In genomic region chr6:73388433-73388799, GRCh38 we compare ENCODE assay signal across 8 cellular contexts. TPM values are rescaled to one million over a fixed set of nuclear protein-coding genes. Genes with fewer than 3 reads are reported as not detected.
DNase-seq lines count a peak whose midpoint lies in the region; ATAC-seq, FAIRE-seq and TF ChIP-seq lines count a peak whose summit lies in the region.

No MANE protein-coding gene starts in this region.

- no peak for DNase-seq in activated CD8-positive, alpha-beta memory T cell treated with anti-CD3 and anti-CD28 coated beads, Interleukin-2, amount 10 ng/mL, durations not matched to agents 7 days and 5 days
- DNase-seq in activated CD8-positive, alpha-beta memory T cell treated with anti-CD3 and anti-CD28 coated beads for 24 hours, result no peak
- DNase-seq in bronchial epithelial cell (ENCODE audit: low read depth) (no peak), GM12892 (ENCODE audit: insufficient read length) (no peak), NCI-H345 (lab: John Stamatoyannopoulos, UW) (no peak)
- DNase-seq in naive thymus-derived CD4-positive, alpha-beta T cell, result no peak

- H3K36me3 Mint-ChIP-seq in activated CD8-positive, alpha-beta memory T cell treated with anti-CD3 and anti-CD28 coated beads, Interleukin-2, amount 10 ng/mL, durations not matched to agents 7 days and 5 days, result peaks cover 3% of the 10 kb centered on the region
- H3K36me3 Mint-ChIP-seq in naive thymus-derived CD4-positive, alpha-beta T cell, result peaks cover 0 to 7% (median 0%) of the 10 kb centered on the region in 5 donors

- no peaks in the 10 kb centered on the region for H3K27me3 ChIP-seq in bronchial epithelial cell (ENCODE audit: control insufficient read depth, insufficient read depth, low read length)
- H3K27me3 ChIP-seq in naive thymus-derived CD4-positive, alpha-beta T cell (ENCODE audit: control insufficient read depth in 2 of 2, insufficient read depth in 2 of 2, low read length in 2 of 2), result no peaks in the 10 kb centered on the region

- no peak for TF ChIP-seq CTCF in bronchial epithelial cell (IDR thresholded peaks at IDR 0.05; ENCODE audit: insufficient read depth, low read length, severe bottlenecking)

- H3K4me3 ChIP-seq in bronchial epithelial cell (ENCODE audit: low read depth, low read length), result peak overlapping the region; percentile 38
- peak overlapping the region; percentile 73 for H3K4me3 ChIP-seq in naive thymus-derived CD4-positive, alpha-beta T cell (ENCODE audit: low read length)

- H3K4me3 Mint-ChIP-seq in activated CD8-positive, alpha-beta memory T cell treated with anti-CD3 and anti-CD28 coated beads, Interleukin-2, amount 10 ng/mL, durations not matched to agents 7 days and 5 days, result peak overlapping the region; percentile 77
- H3K4me3 Mint-ChIP-seq in naive thymus-derived CD4-positive, alpha-beta T cell, result peak overlapping the region; percentile 73 to 87 (median 81)

- H3K9me3 ChIP-seq in naive thymus-derived CD4-positive, alpha-beta T cell (ENCODE audit: control insufficient read depth in 2 of 3, low read length in 3 of 3), result no peaks in the 10 kb centered on the region

- intact Hi-C loops in naive thymus-derived CD4-positive, alpha-beta T cell (cut with micrococcal nuclease), result loop anchor here (2.0 to 10.0 kb wide), 4 partner anchors 34 to 104 kb away; partner anchors contain the start of gene CGAS (in 1 of the 2)

- no peaks in the 10 kb centered on the region for H3K9me3 Mint-ChIP-seq in activated CD8-positive, alpha-beta memory T cell treated with anti-CD3 and anti-CD28 coated beads, Interleukin-2, amount 10 ng/mL, durations not matched to agents 7 days and 5 days (ENCODE audit: low read depth)
- peaks cover 0 to 3% (median 0%) of the 10 kb centered on the region in 11 donors for H3K9me3 Mint-ChIP-seq in naive thymus-derived CD4-positive, alpha-beta T cell

- no peak overlapping the region for H3K27ac ChIP-seq in naive thymus-derived CD4-positive, alpha-beta T cell (ENCODE audit: low read depth, low read length)

- POLR2A ChIA-PET in naive thymus-derived CD4-positive, alpha-beta T cell (lab: Charles Lee), result interaction anchor here (0.6 to 1.3 kb wide), 2 partner anchors 73 to 774 kb away, joined by 4 to 7 read pairs; partner anchors contain the start of gene MTO1

- FAIRE-seq in bronchial epithelial cell (lab: Jason Lieb, UNC), result no peak
- no peak for FAIRE-seq in GM12892 (lab: Jason Lieb, UNC)

- peaks cover 0 to 7% of the 10 kb centered on the region in 2 donors for H3K4me1 ChIP-seq in naive thymus-derived CD4-positive, alpha-beta T cell (ENCODE audit: control insufficient read depth in 2 of 2, insufficient read depth in 2 of 2, low read length in 2 of 2)

- H3K27me3 Mint-ChIP-seq in activated CD8-positive, alpha-beta memory T cell treated with anti-CD3 and anti-CD28 coated beads, Interleukin-2, amount 10 ng/mL, durations not matched to agents 7 days and 5 days, result no peaks in the 10 kb centered on the region
- peaks cover 0 to 6% (median 5%) of the 10 kb centered on the region in 5 donors for H3K27me3 Mint-ChIP-seq in naive thymus-derived CD4-positive, alpha-beta T cell

- CTCF ChIA-PET in activated CD8-positive, alpha-beta memory T cell treated with anti-CD3 and anti-CD28 coated beads, Interleukin-2, amount 10 ng/mL, durations not matched to agents 7 days and 5 days (lab: Charles Lee), result interaction anchor here (0.6 to 1.9 kb wide), 10 partner anchors 10 to 772 kb away, joined by 3 to 14 read pairs (median 4); no protein-coding TSS in a partner anchor
- CTCF ChIA-PET in naive thymus-derived CD4-positive, alpha-beta T cell (lab: Charles Lee), result interaction anchor here (0.9 to 1.2 kb wide), 2 partner anchors 73 to 977 kb away, joined by 3 read pairs; partner anchors contain the start of gene MTO1

- H3K4me1 Mint-ChIP-seq in activated CD8-positive, alpha-beta memory T cell treated with anti-CD3 and anti-CD28 coated beads, Interleukin-2, amount 10 ng/mL, durations not matched to agents 7 days and 5 days, result peaks cover 28% of the 10 kb centered on the region
- H3K4me1 Mint-ChIP-seq in naive thymus-derived CD4-positive, alpha-beta T cell, result peaks cover 0 to 36% (median 5%) of the 10 kb centered on the region in 7 donors

- TF ChIP-seq POLR2A in GM12892 (IDR thresholded peaks at IDR 0.05; ENCODE audit: low read depth, low read length), result no peak

- peak overlapping the region; percentile 85 for H3K27ac Mint-ChIP-seq in activated CD8-positive, alpha-beta memory T cell treated with anti-CD3 and anti-CD28 coated beads, Interleukin-2, amount 10 ng/mL, durations not matched to agents 7 days and 5 days
- H3K27ac Mint-ChIP-seq in naive thymus-derived CD4-positive, alpha-beta T cell, result peak overlapping the region in 1 of 9 donors; percentile 85

- H3K36me3 ChIP-seq in bronchial epithelial cell (ENCODE audit: control insufficient read depth, insufficient read depth, low read length), result no peaks in the 10 kb centered on the region
- no peaks in the 10 kb centered on the region for H3K36me3 ChIP-seq in naive thymus-derived CD4-positive, alpha-beta T cell (ENCODE audit: control insufficient read depth in 2 of 3, insufficient read depth in 3 of 3, low read length in 3 of 3)

- peak; percentile 5 for ATAC-seq in activated CD8-positive, alpha-beta memory T cell treated with anti-CD3 and anti-CD28 coated beads, Interleukin-2, amount 10 ng/mL, durations not matched to agents 7 days and 5 days
- ATAC-seq in HG03432 (IDR thresholded peaks at IDR 0.05; ENCODE audit: unreplicated experiment) (peak; percentile 25), HG03139 (IDR thresholded peaks at IDR 0.05; ENCODE audit: unreplicated experiment) (no peak)
- peak; percentile 21 for ATAC-seq in naive thymus-derived CD4-positive, alpha-beta T cell

RNA-seq across cellular contexts. Expression of gene DDX43, which starts 6.2 kb away (rescaled TPM):
- total RNA-seq in activated CD8-positive, alpha-beta memory T cell treated with anti-CD3 and anti-CD28 coated beads, Interleukin-2, amount 10 ng/mL, durations not matched to agents 7 days and 5 days, result 1 to 10 TPM in 1 of 2 experiments, under 1 TPM in 1; 0.77 to 1.3 TPM
- 0.26 and 0.64 TPM in 2 replicates for total RNA-seq in bronchial epithelial cell
- 1 to 10 TPM in 1 of 5 experiments, under 1 TPM in 3, not detected in 1; 0.32 to 2.4 (median 0.59) TPM for total RNA-seq in naive thymus-derived CD4-positive, alpha-beta T cell
- polyA plus RNA-seq in naive thymus-derived CD4-positive, alpha-beta T cell, result under 1 TPM; 0.29 to 0.38 TPM
- polyA plus RNA-seq in GM12892 (2012; ENCODE audit: missing spikeins), result not detected

RNA-seq across cellular contexts. Expression of gene OOEP, which starts 18.7 kb away (rescaled TPM):
- total RNA-seq in activated CD8-positive, alpha-beta memory T cell treated with anti-CD3 and anti-CD28 coated beads, Interleukin-2, amount 10 ng/mL, durations not matched to agents 7 days and 5 days, result 1 to 10 TPM in 1 of 2 experiments, under 1 TPM in 1; 0.40 to 1.1 TPM
- total RNA-seq in bronchial epithelial cell, result not detected in 2 replicates
- 1 to 10 TPM in 1 of 5 experiments, not detected in 4; 1.2 TPM for total RNA-seq in naive thymus-derived CD4-positive, alpha-beta T cell
- not detected for polyA plus RNA-seq in naive thymus-derived CD4-positive, alpha-beta T cell
- polyA plus RNA-seq in GM12892 (2012; ENCODE audit: missing spikeins), result not detected

RNA-seq across cellular contexts. Expression of gene KHDC3L, which starts 26.0 kb away (rescaled TPM):
- total RNA-seq in activated CD8-positive, alpha-beta memory T cell treated with anti-CD3 and anti-CD28 coated beads, Interleukin-2, amount 10 ng/mL, durations not matched to agents 7 days and 5 days, result not detected
- not detected in 2 replicates for total RNA-seq in bronchial epithelial cell
- total RNA-seq in naive thymus-derived CD4-positive, alpha-beta T cell, result not detected
- polyA plus RNA-seq in naive thymus-derived CD4-positive, alpha-beta T cell, result not detected
- not detected for polyA plus RNA-seq in GM12892 (2012; ENCODE audit: missing spikeins)

RNA-seq across cellular contexts. Expression of gene DPPA5, which starts 34.3 kb away (rescaled TPM):
- total RNA-seq in activated CD8-positive, alpha-beta memory T cell treated with anti-CD3 and anti-CD28 coated beads, Interleukin-2, amount 10 ng/mL, durations not matched to agents 7 days and 5 days, result not detected
- total RNA-seq in bronchial epithelial cell, result not detected in 2 replicates
- total RNA-seq in naive thymus-derived CD4-positive, alpha-beta T cell, result not detected
- polyA plus RNA-seq in naive thymus-derived CD4-positive, alpha-beta T cell, result not detected
- not detected for polyA plus RNA-seq in GM12892 (2012; ENCODE audit: missing spikeins)
